10 cellular contexts compared by ENCODE assay signal in genomic region chr1:67019600-67020136, GRCh38. TPM values are rescaled to one million over a fixed set of nuclear protein-coding genes. Genes with fewer than 3 reads are reported as not detected.
DNase-seq lines count a peak whose midpoint lies in the region; ATAC-seq and TF ChIP-seq lines count a peak whose summit lies in the region.
"Had no signal": no experiment of that assay in that cellular context is flagged by ENCODE, and none has a peak within 500 bp of the region (broad histone marks: within the 10 kb centered on the region; RNA-seq: fewer than 3 reads in every experiment).

No MANE protein-coding gene starts in this region.

- H3K4me1 ChIP-seq in IMR-90 (ENCODE audit: control insufficient read depth, insufficient read depth, low read length) (peaks cover 14% of the 10 kb centered on the region), tibial artery (peaks cover 0 to 50% (median 27%) of the 10 kb centered on the region in 4 donors)

- TF ChIP-seq CTCF in IMR-90 (conservative IDR thresholded peaks at IDR 0.05; ENCODE audit: low read depth, low read length) (no peak), coronary artery (IDR thresholded peaks at IDR 0.05) (no peak), tibial artery (IDR thresholded peaks at IDR 0.05) (no peak)

- CTCF ChIA-PET in IMR-90 (lab: Yijun Ruan, JAX), result interaction anchor here (0.6 to 1.2 kb wide), 3 partner anchors 12 to 129 kb away, joined by 3 to 5 read pairs (median 4); no protein-coding TSS in a partner anchor

- H3K56ac ChIP-seq in IMR-90 (ENCODE audit: extremely low read depth, insufficient read depth, low read length), result peak overlapping the region; percentile 71

- no peak for TF ChIP-seq POLR2A in IMR-90 (IDR thresholded peaks at IDR 0.05; ENCODE audit: low read depth, low read length)

- H3K4me3 ChIP-seq in IMR-90 (ENCODE audit: insufficient read depth, low read depth, low read length) (no peak overlapping the region), coronary artery (no peak overlapping the region), tibial artery (no peak overlapping the region)

- peak overlapping the region; percentile 45 to 55 for H4K8ac ChIP-seq in IMR-90 (ENCODE audit: low read depth in 2 of 2, low read length in 2 of 2)

- H3K27ac ChIP-seq in IMR-90 (ENCODE audit: insufficient read depth, low read length) (peak overlapping the region; percentile 75), coronary artery (peak overlapping the region; percentile 72 to 91), tibial artery (peak overlapping the region; percentile 76 to 77)

- peak overlapping the region; percentile 13; the same call in 1 of the 2 replicates for H3K9ac ChIP-seq in IMR-90 (ENCODE audit: low read depth, low read length)

- peak overlapping the region; percentile 62; the same call in 1 of the 2 replicates for H3K4me2 ChIP-seq in IMR-90 (ENCODE audit: low read depth, low read length)

- dilution Hi-C loops in IMR-90 (cut with HindIII; ENCODE audit: low sequenced_read_pairs, unreplicated experiment), result no loop called here

- peak overlapping the region; percentile 71 for H4K91ac ChIP-seq in IMR-90 (ENCODE audit: insufficient read depth, low read depth, low read length)

- H3K9me1 ChIP-seq in IMR-90 (ENCODE audit: insufficient read depth, low read length), result peaks cover 6% of the 10 kb centered on the region; the same call in 1 of the 2 replicates

- no peak overlapping the region for H2AK9ac ChIP-seq in IMR-90 (replicated peaks; ENCODE audit: low read depth, low read length, poor library complexity)

- H3K9me3 ChIP-seq in IMR-90 (ENCODE audit: control insufficient read depth, insufficient read depth, low read length) (no peaks in the 10 kb centered on the region), tibial artery (no peaks in the 10 kb centered on the region)

- H2AK5ac ChIP-seq in IMR-90 (ENCODE audit: low read depth, low read length), result peak overlapping the region; percentile 47; the same call in 1 of the 2 replicates

- peak overlapping the region; percentile 58 for H2BK120ac ChIP-seq in IMR-90 (ENCODE audit: low read depth, low read length)

- peaks cover 7 to 10% of the 10 kb centered on the region in 2 experiments for H3K79me1 ChIP-seq in IMR-90 (ENCODE audit: low read depth in 1 of 2, low read length in 2 of 2)

- no peaks in the 10 kb centered on the region for H3K27me3 ChIP-seq in IMR-90 (ENCODE audit: control insufficient read depth, insufficient read depth, low read length)
- no peaks in the 10 kb centered on the region for H3K27me3 ChIP-seq in tibial artery

- DNase-seq in IMR-90, result peak; percentile 81
- no peak for DNase-seq in coronary artery (ENCODE audit: low spot score)
- DNase-seq in kidney tubule cell (ENCODE audit: low spot score), result peak; percentile 75
- DNase-seq in tibial artery, result no peak
- no peak for DNase-seq in middle frontal gyrus (ENCODE audit: extremely low spot score, low spot score)
- no peak for DNase-seq in activated CD8-positive, alpha-beta memory T cell treated with anti-CD3 and anti-CD28 coated beads for 24 hours
- no peak for DNase-seq in cerebellum (ENCODE audit: low spot score)
- DNase-seq: natural killer cell; NCI-H345; stimulated activated CD8-positive, alpha-beta memory T cell treated with anti-CD3 and anti-CD28 coated beads, Interleukin-4, amount 100 ng/mL, for 48 hours had no signal

- ATAC-seq in IMR-90 (ENCODE audit: low read depth), result peak; percentile 56
- ATAC-seq: natural killer cell had no signal

- peak overlapping the region; percentile 51 for H3K14ac ChIP-seq in IMR-90 (replicated peaks; ENCODE audit: low read depth, low read length)

- H3K4ac ChIP-seq in IMR-90 (ENCODE audit: low read depth, low read length), result peak overlapping the region; percentile 78

- no TSS peak for BruUV-seq in IMR-90 (replicated peaks; lab: Mats Ljungman, UMichigan)

- peaks cover 10% of the 10 kb centered on the region for H3K36me3 ChIP-seq in IMR-90 (ENCODE audit: control insufficient read depth, insufficient read depth, low read length)
- H3K36me3 ChIP-seq in tibial artery, result peaks cover 0 to 17% (median 7%) of the 10 kb centered on the region in 3 donors

- peak overlapping the region; percentile 57 for H2BK15ac ChIP-seq in IMR-90 (ENCODE audit: low read depth, low read length)

- peak overlapping the region; percentile 51 for H3K23ac ChIP-seq in IMR-90 (ENCODE audit: low read depth, low read length)

- intact Hi-C loops in IMR-90 (cut with micrococcal nuclease), result no loop called here
- intact Hi-C loops in tibial artery (cut with DNase I; ENCODE audit: low total_unique reads), result loop anchor here (5.0 kb wide), 1 partner anchor 33 kb away; the partner anchor contains the start of gene SLC35D1

- peak overlapping the region; percentile 89 for H2BK5ac ChIP-seq in IMR-90 (ENCODE audit: low read depth, low read length, poor library complexity, severe bottlenecking)

- POLR2A ChIA-PET in IMR-90 (lab: Charles Lee; ENCODE audit: unreplicated experiment), result interaction anchor here (0.6 kb wide), 2 partner anchors 12 to 445 kb away, joined by 3 read pairs; no protein-coding TSS in a partner anchor

- peak overlapping the region; percentile 37; the same call in 1 of the 2 replicates for H4K5ac ChIP-seq in IMR-90 (ENCODE audit: low read depth, low read length)

- in situ Hi-C loops in IMR-90 (cut with MboI; ENCODE audit: low sequenced_read_pairs), result no loop called here

- H3K18ac ChIP-seq in IMR-90 (ENCODE audit: low read depth, low read length), result peak overlapping the region; percentile 67; the same call in 1 of the 2 replicates

- no peak for TF ChIP-seq RAD21 in IMR-90 (IDR thresholded peaks at IDR 0.05; ENCODE audit: low read length)

- peak overlapping the region; percentile 28 for H2BK20ac ChIP-seq in IMR-90 (ENCODE audit: low read depth, low read length)

- H4K20me1 ChIP-seq in IMR-90 (ENCODE audit: insufficient read depth, low read length), result no peaks in the 10 kb centered on the region

- 0% methylated on average over 1 of the region's 1 CpG; no CpG with 5 or more reads in 1 of the 2 experiments for WGBS in IMR-90 (ENCODE audit: extremely low coverage in 2 of 2, insufficient read length in 1 of 2), 2 experiments

- H2AFZ ChIP-seq in IMR-90 (replicated peaks; ENCODE audit: low read length, poor library complexity), result no peak overlapping the region

TF ChIP-seq in IMR-90, 13 proteins besides CTCF, POLR2A, EP300 and RAD21:
- TF ChIP-seq USF2 (IDR thresholded peaks at IDR 0.05; ENCODE audit: low read depth, low read length) (no peak), SMC3 (IDR thresholded peaks at IDR 0.05; ENCODE audit: low read depth, low read length) (no peak), CEBPB (IDR thresholded peaks at IDR 0.05; ENCODE audit: low read depth, low read length) (no peak)

RNA-seq across cellular contexts. Expression of gene SLC35D1, which starts 34.3 kb away (rescaled TPM):
- total RNA-seq in IMR-90 (2012; rRNA removed) (16.3 and 23.1 TPM in 2 replicates), cerebellum (14.2 TPM)
- polyA plus RNA-seq in IMR-90 (2012; rRNA removed), result 6.0 and 7.2 TPM in 2 replicates
- polyA plus RNA-seq in IMR-90 (2012; cell fraction: cytosol; rRNA removed), result 1.6 and 1.7 TPM in 2 replicates
- polyA plus RNA-seq in IMR-90 (2012; cell fraction: nucleus; rRNA removed; ENCODE audit: low replicate concordance), result 1.2 and 9.4 TPM in 2 replicates

Comparison
In these comparisons a context has a peak if more than half of its experiments do, and no peak if none do; other contexts are left out.
1. DNase-seq: peak in IMR-90 (single experiment) and kidney tubule cell (single experiment); none in coronary artery (single experiment), tibial artery (0 of 2), middle frontal gyrus (single experiment), activated CD8-positive, alpha-beta memory T cell treated with anti-CD3 and anti-CD28 coated beads for 24 hours (single experiment) and cerebellum (single experiment).
2. Peak in every context shown above with its lines, with median percentiles within 50 percentile points of each other: H3K27ac ChIP-seq.